In genomic region chr7:15916666-15917388, GRCh38 we compare ENCODE assay signal across 24 cellular contexts.
A peak's percentile ranks its signal among the peaks of the same experiment; 100 is the strongest.
DNase-seq lines count a peak whose midpoint lies in the region; ATAC-seq and TF ChIP-seq lines count a peak whose summit lies in the region.
"Had no signal": no experiment of that assay in that cellular context is flagged by ENCODE, and none has a peak within 500 bp of the region (broad histone marks: within the 10 kb centered on the region; RNA-seq: fewer than 3 reads in every experiment).

No MANE protein-coding gene starts in this region.

- no peaks in the 10 kb centered on the region for H3K9me2 ChIP-seq in PC-3 (replicated peaks; ENCODE audit: low read length)

- peak overlapping the region; percentile 64 to 89 (median 75) for H3K4me2 ChIP-seq in BLaER1 treated with 17β-estradiol and CSF1 and Interleukin-3, amounts not matched to agents 10 nM and 100 nM
- H3K4me2 ChIP-seq in PC-3 (ENCODE audit: low read length): no peak overlapping the region

- peaks cover 40% of the 10 kb centered on the region for H3K4me1 Mint-ChIP-seq in osteocyte (ENCODE audit: unreplicated experiment)
- H3K4me1 Mint-ChIP-seq: naive thymus-derived CD8-positive, alpha-beta T cell; WTC11 had no signal

- peaks cover 4% of the 10 kb centered on the region for H3K9me3 Mint-ChIP-seq in osteocyte (ENCODE audit: unreplicated experiment)
- H3K9me3 Mint-ChIP-seq: WTC11 had no signal

- no peaks in the 10 kb centered on the region for H3K36me3 Mint-ChIP-seq in osteocyte (ENCODE audit: unreplicated experiment)
- H3K36me3 Mint-ChIP-seq: activated naive CD8-positive, alpha-beta T cell; naive thymus-derived CD8-positive, alpha-beta T cell; WTC11 had no signal

- H3K27ac ChIP-seq in BLaER1 treated with 17β-estradiol and CSF1 and Interleukin-3, amounts not matched to agents 10 nM and 100 nM: peak overlapping the region in 10 of 11 experiments; percentile 9 to 60 (median 34); a peak in 14 of 22 replicates
- H3K27ac ChIP-seq in PC-3 (ENCODE audit: low read length) (no peak overlapping the region), esophagus muscularis mucosa (replicated peaks in 1 of 4) (peak overlapping the region; percentile 26 to 51 (median 42))
- H3K27ac ChIP-seq: prostate gland had no signal

- CTCF ChIA-PET in PC-3 (lab: Charles Lee): no interaction called here

- TF ChIP-seq CTCF in PC-3 (conservative IDR thresholded peaks at IDR 0.05; ENCODE audit: low read depth, low read length) (no peak), esophagus muscularis mucosa (IDR thresholded peaks at IDR 0.05) (no peak), osteocyte (IDR thresholded peaks at IDR 0.05) (no peak)

- no peak overlapping the region for H2AFZ ChIP-seq in PC-3 (ENCODE audit: low read length)

- H3K9me3 ChIP-seq in BLaER1 treated with 17β-estradiol and CSF1 and Interleukin-3, amounts not matched to agents 10 nM and 100 nM (replicated peaks in 1 of 11): peaks cover 0 to 4% (median 0%) of the 10 kb centered on the region in 11 experiments; a peak in 1 of 22 replicates
- H3K9me3 ChIP-seq in PC-3 (ENCODE audit: low read length) (no peaks in the 10 kb centered on the region), esophagus muscularis mucosa (no peaks in the 10 kb centered on the region)
- H3K9me3 ChIP-seq: Caco-2, prostate gland, uterus had no signal

- no peaks in the 10 kb centered on the region for H3K27me3 ChIP-seq in BLaER1 treated with 17β-estradiol and CSF1 and Interleukin-3, amounts not matched to agents 10 nM and 100 nM
- H3K27me3 ChIP-seq in PC-3 (ENCODE audit: low read length): no peaks in the 10 kb centered on the region
- no peaks in the 10 kb centered on the region for H3K27me3 ChIP-seq in esophagus muscularis mucosa
- H3K27me3 ChIP-seq: uterus had no signal

- peaks cover 14 to 35% (median 27%) of the 10 kb centered on the region in 10 experiments for H3K4me1 ChIP-seq in BLaER1 treated with 17β-estradiol and CSF1 and Interleukin-3, amounts not matched to agents 10 nM and 100 nM
- H3K4me1 ChIP-seq in PC-3 (ENCODE audit: insufficient read depth, low read length) (peaks cover 9% of the 10 kb centered on the region), esophagus muscularis mucosa (peaks cover 0 to 29% (median 21%) of the 10 kb centered on the region in 4 donors)
- H3K4me1 ChIP-seq: Caco-2, prostate gland, uterus had no signal

- BruUV-seq in PC-3 (replicated peaks; lab: Mats Ljungman, UMichigan): no TSS peak

- no peaks in the 10 kb centered on the region for H3K36me3 ChIP-seq in BLaER1 treated with 17β-estradiol and CSF1 and Interleukin-3, amounts not matched to agents 10 nM and 100 nM
- H3K36me3 ChIP-seq in PC-3 (ENCODE audit: low read depth, low read length): no peaks in the 10 kb centered on the region
- no peaks in the 10 kb centered on the region for H3K36me3 ChIP-seq in esophagus muscularis mucosa
- H3K36me3 ChIP-seq: prostate gland, uterus had no signal

- no peaks in the 10 kb centered on the region for H3K79me2 ChIP-seq in PC-3 (ENCODE audit: low read length)

- peak; percentile 16 for DNase-seq in PC-3
- no peak for DNase-seq in esophagus muscularis mucosa (ENCODE audit: extremely low spot score)
- DNase-seq in osteocyte (ENCODE audit: extremely low spot score, unreplicated experiment): no peak
- DNase-seq in cerebellar nuclear complex (lab: John Stamatoyannopoulos, UW): no peak
- DNase-seq in left lobe of liver (ENCODE audit: low spot score): no peak
- DNase-seq in stimulated activated CD4-positive, alpha-beta T cell treated with anti-CD3 and anti-CD28 coated beads, Interleukin-4, amount 100 ng/mL, for 24 hours: no peak
- DNase-seq: activated T-cell treated with anti-CD3 and anti-CD28 coated beads, Interleukin-2, amount 50 U/mL, for 72 hours; Caco-2; caudate nucleus; GDM1; mammary epithelial cell; naive thymus-derived CD8-positive, alpha-beta T cell; NCI-H2081 treated with DMSO at 0.1 percent for 48 hours; NCI-H524 treated with DMSO at 0.1 percent for 48 hours; Right ventricle myocardium superior; stimulated activated CD4-positive, alpha-beta T cell treated with anti-CD3 and anti-CD28 coated beads, Interleukin-15, amount 100 ng/mL, for 24 hours; uterus had no signal

- H3K4me3 Mint-ChIP-seq in osteocyte (ENCODE audit: unreplicated experiment): peak overlapping the region; percentile 8
- H3K4me3 Mint-ChIP-seq: activated naive CD8-positive, alpha-beta T cell; activated T-cell treated with anti-CD3 and anti-CD28 coated beads, Interleukin-2, amount 50 U/mL, for 72 hours; naive thymus-derived CD8-positive, alpha-beta T cell; stimulated activated naive CD8-positive, alpha-beta T cell treated with anti-CD3 and anti-CD28 coated beads, Interleukin-15, Interleukin-2, amounts not matched to agents 100 ng/mL and 50 ng/mL, for 24 hours; T-helper 1 cell treated with Interleukin-12 subunit alpha and Interleukin-12 subunit beta and Interleukin-4 antibody, amounts not matched to agents 30 μg/mL and 1 μg/mL, for 36 hours; WTC11 had no signal

- H3K27ac Mint-ChIP-seq in osteocyte (ENCODE audit: unreplicated experiment): peak overlapping the region; percentile 80
- H3K27ac Mint-ChIP-seq: activated naive CD8-positive, alpha-beta T cell; activated T-cell treated with anti-CD3 and anti-CD28 coated beads, Interleukin-2, amount 50 U/mL, for 72 hours; naive thymus-derived CD8-positive, alpha-beta T cell; stimulated activated naive CD8-positive, alpha-beta T cell treated with anti-CD3 and anti-CD28 coated beads, Interleukin-15, Interleukin-2, amounts not matched to agents 100 ng/mL and 50 ng/mL, for 24 hours; T-helper 1 cell treated with Interleukin-12 subunit alpha and Interleukin-12 subunit beta and Interleukin-4 antibody, amounts not matched to agents 30 μg/mL and 1 μg/mL, for 36 hours; WTC11 had no signal

- no peaks in the 10 kb centered on the region for H3K27me3 Mint-ChIP-seq in osteocyte (ENCODE audit: unreplicated experiment)
- H3K27me3 Mint-ChIP-seq: activated naive CD8-positive, alpha-beta T cell; naive thymus-derived CD8-positive, alpha-beta T cell; stimulated activated naive CD8-positive, alpha-beta T cell treated with anti-CD3 and anti-CD28 coated beads, Interleukin-15, Interleukin-2, amounts not matched to agents 100 ng/mL and 50 ng/mL, for 24 hours had no signal

- H3K4me3 ChIP-seq in BLaER1 treated with 17β-estradiol and CSF1 and Interleukin-3, amounts not matched to agents 10 nM and 100 nM: peak overlapping the region in 3 of 10 experiments; percentile 10 to 25 (median 15); a peak in 3 of 20 replicates
- H3K4me3 ChIP-seq in PC-3 (ENCODE audit: low read length) (no peak overlapping the region), esophagus muscularis mucosa (peak overlapping the region in 3 of 4 donors; percentile 2 to 13 (median 9))
- H3K4me3 ChIP-seq: prostate gland, uterus had no signal

- intact Hi-C loops in PC-3 (cut with micrococcal nuclease) (no loop called here), esophagus muscularis mucosa (cut with DNase I) (no loop called here)

- no peaks in the 10 kb centered on the region for H4K20me1 ChIP-seq in BLaER1 treated with 17β-estradiol and CSF1 and Interleukin-3, amounts not matched to agents 10 nM and 100 nM
- no peaks in the 10 kb centered on the region for H4K20me1 ChIP-seq in PC-3 (ENCODE audit: low read length)

- peak overlapping the region in 6 of 11 experiments; percentile 22 to 58 (median 42); a peak in 8 of 22 replicates for H3K9ac ChIP-seq in BLaER1 treated with 17β-estradiol and CSF1 and Interleukin-3, amounts not matched to agents 10 nM and 100 nM
- H3K9ac ChIP-seq in PC-3 (ENCODE audit: low read length): no peak overlapping the region

- ATAC-seq in PC-3: 0 out of 2 replicates have a peak, but pooled peaks have one; percentile 14
- no peak for ATAC-seq in GM18868 (IDR thresholded peaks at IDR 0.05; ENCODE audit: unreplicated experiment)
- no peak for ATAC-seq in left lobe of liver
- ATAC-seq: activated T-cell treated with anti-CD3 and anti-CD28 coated beads, Interleukin-2, amount 50 U/mL, for 72 hours; naive thymus-derived CD8-positive, alpha-beta T cell; WTC11 had no signal

- 44% methylated on average over 5 of the region's 5 CpGs for WGBS in esophagus muscularis mucosa

- POLR2A ChIA-PET in PC-3 (lab: Charles Lee; ENCODE audit: unreplicated experiment): interaction anchor here (0.6 kb wide), 1 partner anchor 212 kb away, joined by 3 read pairs; no protein-coding TSS in a partner anchor

- peaks cover 4% of the 10 kb centered on the region for H3F3A ChIP-seq in PC-3 (ENCODE audit: low read length, unreplicated experiment)

- TF ChIP-seq POLR2A in esophagus muscularis mucosa (IDR thresholded peaks at IDR 0.05; ENCODE audit: low read depth): no peak

- no peak for TF ChIP-seq EP300 in esophagus muscularis mucosa (IDR thresholded peaks at IDR 0.05)
